ENCODE assay signal across 1 cellular context in the genomic region with DNA sequence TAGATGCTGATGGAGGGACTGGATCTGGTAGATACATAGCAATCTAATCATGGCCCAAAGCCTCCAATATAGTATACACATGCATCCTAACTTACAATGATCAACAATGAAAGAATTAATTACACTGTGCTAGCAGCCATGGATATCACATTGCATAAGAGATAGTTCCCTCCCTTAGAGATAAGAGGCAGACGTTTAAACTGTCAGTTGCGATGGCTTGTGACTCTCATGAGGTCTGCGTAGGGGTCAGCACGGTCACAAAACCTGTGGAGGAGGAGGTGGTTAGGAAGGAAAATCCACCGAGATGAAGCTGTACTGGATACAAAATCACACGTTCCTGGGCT.
A peak's percentile ranks its signal among the peaks of the same experiment; 100 is the strongest.
TF ChIP-seq lines count a peak whose summit lies in the region.

No MANE protein-coding gene starts in this region.

TF ChIP-seq in K562, 482 proteins besides CTCF, POLR2A, EP300 and RAD21 (continues in another document):
- TF ChIP-seq RCOR1 (IDR thresholded peaks at IDR 0.05; ENCODE audit: borderline replicate concordance in 1 of 2, low read depth in 2 of 2, low read length in 2 of 2): peak in 1 of 2 experiments; percentile 79; a peak in 2 of 4 replicates
- no peak for TF ChIP-seq SETDB1 (IDR thresholded peaks at IDR 0.05; ENCODE audit: low read length)
- TF ChIP-seq, protein P1, sequence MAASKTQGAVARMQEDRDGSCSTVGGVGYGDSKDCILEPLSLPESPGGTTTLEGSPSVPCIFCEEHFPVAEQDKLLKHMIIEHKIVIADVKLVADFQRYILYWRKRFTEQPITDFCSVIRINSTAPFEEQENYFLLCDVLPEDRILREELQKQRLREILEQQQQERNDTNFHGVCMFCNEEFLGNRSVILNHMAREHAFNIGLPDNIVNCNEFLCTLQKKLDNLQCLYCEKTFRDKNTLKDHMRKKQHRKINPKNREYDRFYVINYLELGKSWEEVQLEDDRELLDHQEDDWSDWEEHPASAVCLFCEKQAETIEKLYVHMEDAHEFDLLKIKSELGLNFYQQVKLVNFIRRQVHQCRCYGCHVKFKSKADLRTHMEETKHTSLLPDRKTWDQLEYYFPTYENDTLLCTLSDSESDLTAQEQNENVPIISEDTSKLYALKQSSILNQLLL (CRISPR knock-in tag; IDR thresholded peaks at IDR 0.05; ENCODE audit: borderline replicate concordance): no peak
- TF ChIP-seq KAT2B (IDR thresholded peaks at IDR 0.05; ENCODE audit: low read depth, low read length): no peak
- TF ChIP-seq ELF2 (CRISPR knock-in tag; IDR thresholded peaks at IDR 0.05): no peak
- TF ChIP-seq ZNF354B (CRISPR knock-in tag; IDR thresholded peaks at IDR 0.05): no peak
- no peak for TF ChIP-seq ZC3H4 (CRISPR knock-in tag; IDR thresholded peaks at IDR 0.05; ENCODE audit: borderline replicate concordance)
- TF ChIP-seq FOXM1 (IDR thresholded peaks at IDR 0.05; ENCODE audit: low read depth): no peak
- no peak for TF ChIP-seq FOXM1 (CRISPR knock-in tag; IDR thresholded peaks at IDR 0.05; ENCODE audit: low read depth)
- TF ChIP-seq, protein P2, sequence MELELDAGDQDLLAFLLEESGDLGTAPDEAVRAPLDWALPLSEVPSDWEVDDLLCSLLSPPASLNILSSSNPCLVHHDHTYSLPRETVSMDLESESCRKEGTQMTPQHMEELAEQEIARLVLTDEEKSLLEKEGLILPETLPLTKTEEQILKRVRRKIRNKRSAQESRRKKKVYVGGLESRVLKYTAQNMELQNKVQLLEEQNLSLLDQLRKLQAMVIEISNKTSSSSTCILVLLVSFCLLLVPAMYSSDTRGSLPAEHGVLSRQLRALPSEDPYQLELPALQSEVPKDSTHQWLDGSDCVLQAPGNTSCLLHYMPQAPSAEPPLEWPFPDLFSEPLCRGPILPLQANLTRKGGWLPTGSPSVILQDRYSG (tag; conservative IDR thresholded peaks at IDR 0.05; ENCODE audit: low read depth): no peak
- TF ChIP-seq GTF2E2 (tag; IDR thresholded peaks at IDR 0.05): no peak
- peak; percentile 57; the same call in 1 of the 2 replicates for TF ChIP-seq CEBPG (CRISPR knock-in tag; IDR thresholded peaks at IDR 0.05)
- TF ChIP-seq CEBPG (tag; conservative IDR thresholded peaks at IDR 0.05 in 1 of 2, IDR thresholded peaks at IDR 0.05 in 1 of 2): peak; percentile 59 to 75
- TF ChIP-seq ZNF584 (CRISPR knock-in tag; IDR thresholded peaks at IDR 0.05; ENCODE audit: low read depth): no peak
- no peak for TF ChIP-seq ZNF436 (CRISPR knock-in tag; IDR thresholded peaks at IDR 0.05)
- no peak for TF ChIP-seq ZEB2 (IDR thresholded peaks at IDR 0.05)
- TF ChIP-seq EP400 (IDR thresholded peaks at IDR 0.05): peak; percentile 47; the same call in 1 of the 2 replicates
- no peak for TF ChIP-seq SMC3 (conservative IDR thresholded peaks at IDR 0.05; ENCODE audit: insufficient read depth, low read depth, low read length)
- TF ChIP-seq NCOA1 (IDR thresholded peaks at IDR 0.05; ENCODE audit: low read depth): 0 out of 2 replicates have a peak, but pooled peaks have one; percentile 23
- TF ChIP-seq, protein P3, sequence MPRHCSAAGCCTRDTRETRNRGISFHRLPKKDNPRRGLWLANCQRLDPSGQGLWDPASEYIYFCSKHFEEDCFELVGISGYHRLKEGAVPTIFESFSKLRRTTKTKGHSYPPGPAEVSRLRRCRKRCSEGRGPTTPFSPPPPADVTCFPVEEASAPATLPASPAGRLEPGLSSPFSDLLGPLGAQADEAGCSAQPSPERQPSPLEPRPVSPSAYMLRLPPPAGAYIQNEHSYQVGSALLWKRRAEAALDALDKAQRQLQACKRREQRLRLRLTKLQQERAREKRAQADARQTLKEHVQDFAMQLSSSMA (CRISPR knock-in tag; IDR thresholded peaks at IDR 0.05): no peak
- TF ChIP-seq SMARCC2 (IDR thresholded peaks at IDR 0.05; ENCODE audit: low read depth): no peak
- TF ChIP-seq NUFIP1 (IDR thresholded peaks at IDR 0.05; ENCODE audit: partially characterized antibody): no peak
- TF ChIP-seq THRAP3 (IDR thresholded peaks at IDR 0.05; ENCODE audit: borderline replicate concordance): no peak
- TF ChIP-seq FOSL1 (tag; conservative IDR thresholded peaks at IDR 0.05): no peak
- TF ChIP-seq SMAD1 (IDR thresholded peaks at IDR 0.05; ENCODE audit: low read depth, low read length, partially characterized antibody): no peak
- TF ChIP-seq, protein P4, sequence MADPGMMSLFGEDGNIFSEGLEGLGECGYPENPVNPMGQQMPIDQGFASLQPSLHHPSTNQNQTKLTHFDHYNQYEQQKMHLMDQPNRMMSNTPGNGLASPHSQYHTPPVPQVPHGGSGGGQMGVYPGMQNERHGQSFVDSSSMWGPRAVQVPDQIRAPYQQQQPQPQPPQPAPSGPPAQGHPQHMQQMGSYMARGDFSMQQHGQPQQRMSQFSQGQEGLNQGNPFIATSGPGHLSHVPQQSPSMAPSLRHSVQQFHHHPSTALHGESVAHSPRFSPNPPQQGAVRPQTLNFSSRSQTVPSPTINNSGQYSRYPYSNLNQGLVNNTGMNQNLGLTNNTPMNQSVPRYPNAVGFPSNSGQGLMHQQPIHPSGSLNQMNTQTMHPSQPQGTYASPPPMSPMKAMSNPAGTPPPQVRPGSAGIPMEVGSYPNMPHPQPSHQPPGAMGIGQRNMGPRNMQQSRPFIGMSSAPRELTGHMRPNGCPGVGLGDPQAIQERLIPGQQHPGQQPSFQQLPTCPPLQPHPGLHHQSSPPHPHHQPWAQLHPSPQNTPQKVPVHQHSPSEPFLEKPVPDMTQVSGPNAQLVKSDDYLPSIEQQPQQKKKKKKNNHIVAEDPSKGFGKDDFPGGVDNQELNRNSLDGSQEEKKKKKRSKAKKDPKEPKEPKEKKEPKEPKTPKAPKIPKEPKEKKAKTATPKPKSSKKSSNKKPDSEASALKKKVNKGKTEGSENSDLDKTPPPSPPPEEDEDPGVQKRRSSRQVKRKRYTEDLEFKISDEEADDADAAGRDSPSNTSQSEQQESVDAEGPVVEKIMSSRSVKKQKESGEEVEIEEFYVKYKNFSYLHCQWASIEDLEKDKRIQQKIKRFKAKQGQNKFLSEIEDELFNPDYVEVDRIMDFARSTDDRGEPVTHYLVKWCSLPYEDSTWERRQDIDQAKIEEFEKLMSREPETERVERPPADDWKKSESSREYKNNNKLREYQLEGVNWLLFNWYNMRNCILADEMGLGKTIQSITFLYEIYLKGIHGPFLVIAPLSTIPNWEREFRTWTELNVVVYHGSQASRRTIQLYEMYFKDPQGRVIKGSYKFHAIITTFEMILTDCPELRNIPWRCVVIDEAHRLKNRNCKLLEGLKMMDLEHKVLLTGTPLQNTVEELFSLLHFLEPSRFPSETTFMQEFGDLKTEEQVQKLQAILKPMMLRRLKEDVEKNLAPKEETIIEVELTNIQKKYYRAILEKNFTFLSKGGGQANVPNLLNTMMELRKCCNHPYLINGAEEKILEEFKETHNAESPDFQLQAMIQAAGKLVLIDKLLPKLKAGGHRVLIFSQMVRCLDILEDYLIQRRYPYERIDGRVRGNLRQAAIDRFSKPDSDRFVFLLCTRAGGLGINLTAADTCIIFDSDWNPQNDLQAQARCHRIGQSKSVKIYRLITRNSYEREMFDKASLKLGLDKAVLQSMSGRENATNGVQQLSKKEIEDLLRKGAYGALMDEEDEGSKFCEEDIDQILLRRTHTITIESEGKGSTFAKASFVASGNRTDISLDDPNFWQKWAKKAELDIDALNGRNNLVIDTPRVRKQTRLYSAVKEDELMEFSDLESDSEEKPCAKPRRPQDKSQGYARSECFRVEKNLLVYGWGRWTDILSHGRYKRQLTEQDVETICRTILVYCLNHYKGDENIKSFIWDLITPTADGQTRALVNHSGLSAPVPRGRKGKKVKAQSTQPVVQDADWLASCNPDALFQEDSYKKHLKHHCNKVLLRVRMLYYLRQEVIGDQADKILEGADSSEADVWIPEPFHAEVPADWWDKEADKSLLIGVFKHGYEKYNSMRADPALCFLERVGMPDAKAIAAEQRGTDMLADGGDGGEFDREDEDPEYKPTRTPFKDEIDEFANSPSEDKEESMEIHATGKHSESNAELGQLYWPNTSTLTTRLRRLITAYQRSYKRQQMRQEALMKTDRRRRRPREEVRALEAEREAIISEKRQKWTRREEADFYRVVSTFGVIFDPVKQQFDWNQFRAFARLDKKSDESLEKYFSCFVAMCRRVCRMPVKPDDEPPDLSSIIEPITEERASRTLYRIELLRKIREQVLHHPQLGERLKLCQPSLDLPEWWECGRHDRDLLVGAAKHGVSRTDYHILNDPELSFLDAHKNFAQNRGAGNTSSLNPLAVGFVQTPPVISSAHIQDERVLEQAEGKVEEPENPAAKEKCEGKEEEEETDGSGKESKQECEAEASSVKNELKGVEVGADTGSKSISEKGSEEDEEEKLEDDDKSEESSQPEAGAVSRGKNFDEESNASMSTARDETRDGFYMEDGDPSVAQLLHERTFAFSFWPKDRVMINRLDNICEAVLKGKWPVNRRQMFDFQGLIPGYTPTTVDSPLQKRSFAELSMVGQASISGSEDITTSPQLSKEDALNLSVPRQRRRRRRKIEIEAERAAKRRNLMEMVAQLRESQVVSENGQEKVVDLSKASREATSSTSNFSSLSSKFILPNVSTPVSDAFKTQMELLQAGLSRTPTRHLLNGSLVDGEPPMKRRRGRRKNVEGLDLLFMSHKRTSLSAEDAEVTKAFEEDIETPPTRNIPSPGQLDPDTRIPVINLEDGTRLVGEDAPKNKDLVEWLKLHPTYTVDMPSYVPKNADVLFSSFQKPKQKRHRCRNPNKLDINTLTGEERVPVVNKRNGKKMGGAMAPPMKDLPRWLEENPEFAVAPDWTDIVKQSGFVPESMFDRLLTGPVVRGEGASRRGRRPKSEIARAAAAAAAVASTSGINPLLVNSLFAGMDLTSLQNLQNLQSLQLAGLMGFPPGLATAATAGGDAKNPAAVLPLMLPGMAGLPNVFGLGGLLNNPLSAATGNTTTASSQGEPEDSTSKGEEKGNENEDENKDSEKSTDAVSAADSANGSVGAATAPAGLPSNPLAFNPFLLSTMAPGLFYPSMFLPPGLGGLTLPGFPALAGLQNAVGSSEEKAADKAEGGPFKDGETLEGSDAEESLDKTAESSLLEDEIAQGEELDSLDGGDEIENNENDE (IDR thresholded peaks at IDR 0.05; ENCODE audit: low read depth, low read length): no peak
- no peak for TF ChIP-seq ZNF780A (CRISPR knock-in tag; IDR thresholded peaks at IDR 0.05)
- TF ChIP-seq PBX2 (CRISPR knock-in tag; IDR thresholded peaks at IDR 0.05; ENCODE audit: low read depth): no peak
- TF ChIP-seq PBX2 (tag; conservative IDR thresholded peaks at IDR 0.05; ENCODE audit: low read depth): no peak
- no peak for TF ChIP-seq SIRT6 (IDR thresholded peaks at IDR 0.05; ENCODE audit: low read depth, low read length)
- no peak for TF ChIP-seq ZNF699 (CRISPR knock-in tag; IDR thresholded peaks at IDR 0.05; ENCODE audit: insufficient replicate concordance)
- no peak for TF ChIP-seq ATF1 (CRISPR knock-in tag; IDR thresholded peaks at IDR 0.05)
- TF ChIP-seq ATF1 (tag; IDR thresholded peaks at IDR 0.05): peak; percentile 60; the same call in 1 of the 2 replicates
- no peak for TF ChIP-seq TSHZ1 (CRISPR knock-in tag; IDR thresholded peaks at IDR 0.05)
- TF ChIP-seq, protein P5, sequence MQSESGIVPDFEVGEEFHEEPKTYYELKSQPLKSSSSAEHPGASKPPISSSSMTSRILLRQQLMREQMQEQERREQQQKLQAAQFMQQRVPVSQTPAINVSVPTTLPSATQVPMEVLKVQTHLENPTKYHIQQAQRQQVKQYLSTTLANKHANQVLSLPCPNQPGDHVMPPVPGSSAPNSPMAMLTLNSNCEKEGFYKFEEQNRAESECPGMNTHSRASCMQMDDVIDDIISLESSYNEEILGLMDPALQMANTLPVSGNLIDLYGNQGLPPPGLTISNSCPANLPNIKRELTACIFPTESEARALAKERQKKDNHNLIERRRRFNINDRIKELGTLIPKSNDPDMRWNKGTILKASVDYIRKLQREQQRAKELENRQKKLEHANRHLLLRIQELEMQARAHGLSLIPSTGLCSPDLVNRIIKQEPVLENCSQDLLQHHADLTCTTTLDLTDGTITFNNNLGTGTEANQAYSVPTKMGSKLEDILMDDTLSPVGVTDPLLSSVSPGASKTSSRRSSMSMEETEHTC (IDR thresholded peaks at IDR 0.05): peak; percentile 87
